ENCODE assay signal across 15 cellular contexts in genomic region chr2:102110596-102111334, GRCh38. TPM values are rescaled to one million over a fixed set of nuclear protein-coding genes. Genes with fewer than 3 reads are reported as not detected.
A peak's percentile ranks its signal among the peaks of the same experiment; 100 is the strongest.
DNase-seq lines count a peak whose midpoint lies in the region; ATAC-seq, FAIRE-seq and TF ChIP-seq lines count a peak whose summit lies in the region.
"Had no signal": no experiment of that assay in that cellular context is flagged by ENCODE, and none has a peak within 500 bp of the region (broad histone marks: within the 10 kb centered on the region; RNA-seq: fewer than 3 reads in every experiment).

No MANE protein-coding gene starts in this region.

- DNase-seq in astrocyte (ENCODE audit: low read depth) = no peak
- no peak for DNase-seq in neuronal stem cell (ENCODE audit: low spot score)
- DNase-seq in GM20000 (ENCODE audit: low spot score) = no peak
- no peak for DNase-seq in NCI-H2196 treated with DMSO at 0.1 percent for 48 hours (lab: John Stamatoyannopoulos, UW; ENCODE audit: unreplicated experiment)
- DNase-seq in SJCRH30 = no peak
- DNase-seq: activated CD4-positive, alpha-beta T cell treated with anti-CD3 and anti-CD28 coated beads, Interleukin-2, amount 10 ng/mL, durations not matched to agents 24 days and 14 days; activated effector memory CD4-positive, alpha-beta T cell treated with anti-CD3 and anti-CD28 coated beads, Interleukin-2, amount 50 U/mL, for 16 hours; effector CD8-positive, alpha-beta T cell; hippocampal formation; NCI-H1092 treated with DMSO at 0.1 percent for 48 hours; NCI-H2171 had no signal

- H3K27me3 Mint-ChIP-seq in astrocyte (ENCODE audit: low read depth, unreplicated experiment) = no peaks in the 10 kb centered on the region

- H3K36me3 Mint-ChIP-seq in astrocyte (ENCODE audit: low read depth, unreplicated experiment) = no peaks in the 10 kb centered on the region

- no peak for FAIRE-seq in astrocyte (lab: Jason Lieb, UNC)
- FAIRE-seq: pancreas had no signal

- peak overlapping the region; percentile 48 for H3K27ac Mint-ChIP-seq in astrocyte (ENCODE audit: unreplicated experiment)
- H3K27ac Mint-ChIP-seq: activated CD4-positive, alpha-beta T cell treated with anti-CD3 and anti-CD28 coated beads, Interleukin-2, amount 10 ng/mL, durations not matched to agents 24 days and 14 days had no signal

- peak overlapping the region; percentile 50 for H2AK5ac ChIP-seq in neuronal stem cell (ENCODE audit: low read depth, low read length)

- no peaks in the 10 kb centered on the region for H3K79me1 ChIP-seq in neuronal stem cell (ENCODE audit: low read depth, low read length)

- H3K4me1 ChIP-seq in ACC112 (ENCODE audit: control insufficient read depth, insufficient read depth, low read length, unreplicated experiment) (peaks cover 84% of the 10 kb centered on the region), astrocyte (ENCODE audit: insufficient read depth, low read length) (peaks cover 38% of the 10 kb centered on the region), neuronal stem cell (ENCODE audit: control insufficient read depth in 2 of 2, insufficient read depth in 1 of 2, low read depth in 1 of 2, low read length in 2 of 2) (peaks cover 0 to 8% of the 10 kb centered on the region in 2 donors), SJCRH30 (no peaks in the 10 kb centered on the region)

- H3K9ac ChIP-seq in astrocyte (ENCODE audit: low read length) = no peak overlapping the region
- H3K9ac ChIP-seq in neuronal stem cell (ENCODE audit: low read depth, low read length, poor library complexity) = peak overlapping the region; percentile 53

- ATAC-seq in GM18517 (IDR thresholded peaks at IDR 0.05; ENCODE audit: unreplicated experiment) (peak; percentile 45), HG02852 (IDR thresholded peaks at IDR 0.05; ENCODE audit: unreplicated experiment) (no peak)

- H3K4me3 Mint-ChIP-seq in astrocyte (ENCODE audit: unreplicated experiment) = no peak overlapping the region
- H3K4me3 Mint-ChIP-seq: activated CD4-positive, alpha-beta T cell treated with anti-CD3 and anti-CD28 coated beads, Interleukin-2, amount 10 ng/mL, durations not matched to agents 24 days and 14 days had no signal

- H3K23ac ChIP-seq in neuronal stem cell (ENCODE audit: low read depth, low read length, poor library complexity) = peak overlapping the region; percentile 37

- WGBS in neuronal stem cell (ENCODE audit: extremely low coverage in 2 of 2, insufficient read length in 2 of 2, insufficient replicate concordance in 1 of 2), 2 donors = no CpG with 5 or more reads among the region's 13 CpGs

- peak overlapping the region; percentile 83 for H3K14ac ChIP-seq in neuronal stem cell (ENCODE audit: low read length)

- H3K18ac ChIP-seq in neuronal stem cell (ENCODE audit: low read length) = peak overlapping the region; percentile 65

- H3K4me1 Mint-ChIP-seq in astrocyte (ENCODE audit: low read depth, unreplicated experiment) = peaks cover 44% of the 10 kb centered on the region

- H3K4ac ChIP-seq in neuronal stem cell (ENCODE audit: low read length) = peak overlapping the region; percentile 72

- no peak overlapping the region for H2BK5ac ChIP-seq in neuronal stem cell (ENCODE audit: low read length)

- no peaks in the 10 kb centered on the region for H3K9me3 Mint-ChIP-seq in astrocyte (ENCODE audit: unreplicated experiment)

- H2BK15ac ChIP-seq in neuronal stem cell (ENCODE audit: low read length) = peak overlapping the region; percentile 83

- H3K79me2 ChIP-seq in ACC112 (ENCODE audit: control insufficient read depth, insufficient read depth, low read length, unreplicated experiment) = peaks cover 95% of the 10 kb centered on the region
- no peaks in the 10 kb centered on the region for H3K79me2 ChIP-seq in astrocyte (ENCODE audit: insufficient read depth, low read length)

- no peak overlapping the region for H4K8ac ChIP-seq in neuronal stem cell (ENCODE audit: low read depth, low read length)

- peak overlapping the region; percentile 63 for H2BK12ac ChIP-seq in neuronal stem cell (ENCODE audit: low read length)

- H3K27me3 ChIP-seq in ACC112 (ENCODE audit: insufficient read depth, low read length) = no peaks in the 10 kb centered on the region
- H3K27me3 ChIP-seq in astrocyte (ENCODE audit: insufficient read depth, low read length) = no peaks in the 10 kb centered on the region
- no peaks in the 10 kb centered on the region for H3K27me3 ChIP-seq in neuronal stem cell (ENCODE audit: control insufficient read depth in 3 of 3, insufficient read depth in 3 of 3, low read depth in 1 of 3, low read length in 3 of 3)
- H3K27me3 ChIP-seq in SJCRH30 = no peaks in the 10 kb centered on the region
- H3K27me3 ChIP-seq: pancreas had no signal

- TF ChIP-seq CTCF in astrocyte (IDR thresholded peaks at IDR 0.05; ENCODE audit: insufficient read depth, low read depth, low read length) (no peak), GM20000 (IDR thresholded peaks at IDR 0.05; ENCODE audit: extremely low read depth, missing control alignments) (no peak)

- H3K4me3 ChIP-seq in ACC112 (ENCODE audit: low read depth, low read length) (no peak overlapping the region), astrocyte (ENCODE audit: insufficient read depth, low read depth, low read length) (no peak overlapping the region), neuronal stem cell (ENCODE audit: low read length in 2 of 2) (no peak overlapping the region), SJCRH30 (no peak overlapping the region)
- H3K4me3 ChIP-seq: pancreas had no signal

- H3K4me2 ChIP-seq in astrocyte (ENCODE audit: low read length) = no peak overlapping the region
- no peak overlapping the region for H3K4me2 ChIP-seq in neuronal stem cell (ENCODE audit: insufficient read depth, low read length, poor library complexity, severe bottlenecking)

- H3K36me3 ChIP-seq in ACC112 (ENCODE audit: insufficient read depth, low read length) = peaks cover 63% of the 10 kb centered on the region
- no peaks in the 10 kb centered on the region for H3K36me3 ChIP-seq in astrocyte (ENCODE audit: insufficient read depth, low read length)
- no peaks in the 10 kb centered on the region for H3K36me3 ChIP-seq in neuronal stem cell (replicated peaks in 1 of 2; ENCODE audit: control insufficient read depth in 2 of 2, insufficient read depth in 2 of 2, low read length in 2 of 2)
- H3K36me3 ChIP-seq in SJCRH30 = no peaks in the 10 kb centered on the region
- H3K36me3 ChIP-seq: pancreas had no signal

- H3K27ac ChIP-seq in ACC112 (ENCODE audit: low read depth, low read length) (peak overlapping the region; percentile 96; the same call in 1 of the 2 replicates), astrocyte (ENCODE audit: low read depth, low read length) (no peak overlapping the region), neuronal stem cell (replicated peaks; ENCODE audit: low read length) (no peak overlapping the region), SJCRH30 (no peak overlapping the region)

- no peak overlapping the region for H2BK120ac ChIP-seq in neuronal stem cell (ENCODE audit: low read depth, low read length)

- no peak overlapping the region for H4K91ac ChIP-seq in neuronal stem cell (ENCODE audit: low read depth, low read length, poor library complexity)

- H3K9me3 ChIP-seq in astrocyte (ENCODE audit: insufficient read depth, low read depth, low read length) (no peaks in the 10 kb centered on the region), neuronal stem cell (replicated peaks in 1 of 2; ENCODE audit: control insufficient read depth in 2 of 2, insufficient read depth in 1 of 2, low read depth in 1 of 2, low read length in 2 of 2) (no peaks in the 10 kb centered on the region), SJCRH30 (replicated peaks) (no peaks in the 10 kb centered on the region)
- H3K9me3 ChIP-seq: pancreas had no signal

- no peak overlapping the region for H2AFZ ChIP-seq in ACC112 (ENCODE audit: low read length, unreplicated experiment)
- H2AFZ ChIP-seq in astrocyte (ENCODE audit: low read depth, low read length) = no peak overlapping the region
- H2AFZ ChIP-seq in neuronal stem cell (ENCODE audit: low read length) = no peak overlapping the region

- no peaks in the 10 kb centered on the region for H4K20me1 ChIP-seq in astrocyte (ENCODE audit: insufficient read depth, low read length)

RNA-seq across cellular contexts. Expression of gene IL1R1, which starts 31.8 kb away (rescaled TPM):
- 6.9 and 7.5 TPM in 2 replicates for total RNA-seq in astrocyte
- 0.32 TPM for polyA plus RNA-seq in neuronal stem cell (2013, experiment 1 of 2)
- 0.25 TPM for polyA plus RNA-seq in neuronal stem cell (2013, experiment 2 of 2)
- total RNA-seq in SJCRH30 (2014; rRNA removed; shearing (Covaris generic)) = 0.10 and 0.12 TPM in 2 replicates
